14 cellular contexts compared by ENCODE assay signal in the genomic region with DNA sequence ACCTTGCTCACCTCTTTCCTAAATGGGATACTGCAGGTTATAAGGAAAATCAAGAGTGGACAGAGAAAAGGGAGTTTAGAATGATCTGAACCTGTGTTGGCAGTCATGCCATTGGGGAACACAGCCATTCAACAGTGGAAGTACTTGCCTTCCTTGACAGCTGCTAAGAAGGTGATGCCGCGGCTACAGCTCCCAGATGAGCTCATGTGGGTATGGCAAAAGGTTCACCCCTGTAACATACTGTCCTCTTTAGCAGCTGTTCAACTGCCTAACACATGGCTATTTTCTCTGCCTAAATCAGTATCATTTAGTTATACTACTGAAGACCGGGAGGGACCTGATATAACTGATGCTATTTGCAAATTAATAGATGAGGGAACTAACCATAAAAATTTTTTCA.
"Had no signal": no experiment of that assay in that cellular context is flagged by ENCODE, and none has a peak within 500 bp of the region (broad histone marks: within the 10 kb centered on the region; RNA-seq: fewer than 3 reads in every experiment).

No MANE protein-coding gene starts in this region.

- H3K9me3 Mint-ChIP-seq: dendritic cell treated with granulocyte-macrophage colony-stimulating factor and Interleukin-4, amounts not matched to agents 40 ng/mL and 50 ng/mL, for 4 days; effector memory CD8-positive, alpha-beta T cell had no signal

- H3K9me3 ChIP-seq: esophagus muscularis mucosa, gastrocnemius medialis, neutrophil, psoas muscle had no signal

- H3K36me3 Mint-ChIP-seq: natural killer cell had no signal

- H3K4me1 ChIP-seq: psoas muscle had no signal

- H3K27ac Mint-ChIP-seq: dendritic cell treated with granulocyte-macrophage colony-stimulating factor and Interleukin-4, amounts not matched to agents 40 ng/mL and 50 ng/mL, for 4 days; effector memory CD8-positive, alpha-beta T cell; natural killer cell had no signal

- H3K4me3 ChIP-seq: esophagus muscularis mucosa, gastrocnemius medialis, psoas muscle had no signal

- H3K36me3 ChIP-seq: esophagus muscularis mucosa, gastrocnemius medialis, neutrophil had no signal

- H3K4me3 Mint-ChIP-seq: dendritic cell treated with granulocyte-macrophage colony-stimulating factor and Interleukin-4, amounts not matched to agents 40 ng/mL and 50 ng/mL, for 4 days; effector memory CD8-positive, alpha-beta T cell; natural killer cell had no signal

- DNase-seq: effector memory CD8-positive, alpha-beta T cell; gastrocnemius medialis; left colon; natural killer cell; psoas muscle; small intestine; stimulated activated CD4-positive, alpha-beta T cell treated with anti-CD3 and anti-CD28 coated beads, Interleukin-12 subunit alpha, Interleukin-12 subunit beta, amount 100 ng/mL, for 4 hours; stimulated activated naive CD4-positive, alpha-beta T cell treated with Interleukin-2 at 50 U/mL for 16 hours; trophoblast cell had no signal

- ATAC-seq: effector memory CD8-positive, alpha-beta T cell; gastrocnemius medialis; left colon; natural killer cell; psoas muscle; sciatic nerve had no signal

- H3K27ac ChIP-seq: epithelial cell of prostate, gastrocnemius medialis, neutrophil, psoas muscle had no signal

- H3K27me3 ChIP-seq: esophagus muscularis mucosa, gastrocnemius medialis had no signal

- FAIRE-seq: small intestine had no signal
